Comparison of ENCODE assay signal across 8 cellular contexts in the genomic region with DNA sequence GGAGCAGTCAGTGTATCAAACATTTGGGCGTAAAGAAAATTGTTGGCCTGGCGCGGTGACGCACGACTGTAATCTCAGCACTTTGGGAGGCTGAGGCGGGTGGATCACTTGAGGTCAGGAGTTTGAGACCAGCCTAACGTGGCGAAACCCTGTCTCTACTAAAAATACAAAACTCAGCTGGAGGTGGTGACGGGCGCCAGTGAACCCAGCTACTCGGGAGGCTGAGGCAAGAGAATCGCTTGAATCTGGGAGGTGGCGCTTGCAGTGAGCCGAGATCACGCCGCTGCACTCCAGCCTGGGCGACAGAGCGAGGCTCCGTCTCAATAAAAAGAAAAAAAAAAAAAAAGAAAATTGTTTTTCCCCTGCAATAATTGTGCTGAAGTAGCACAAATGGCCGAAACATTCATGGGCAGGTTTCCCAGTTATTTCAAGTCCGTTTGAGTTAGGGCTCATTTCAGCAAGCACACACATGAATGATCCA. TPM values are rescaled to one million over a fixed set of nuclear protein-coding genes. Genes with fewer than 3 reads are reported as not detected.
A peak's percentile ranks its signal among the peaks of the same experiment; 100 is the strongest.
DNase-seq lines count a peak whose midpoint lies in the region; ATAC-seq, FAIRE-seq and TF ChIP-seq lines count a peak whose summit lies in the region.

No MANE protein-coding gene starts in this region.

- H3K4ac ChIP-seq in mesenchymal stem cell (ENCODE audit: low read depth in 1 of 2, low read length in 2 of 2), result no peak overlapping the region

- intact Hi-C loops in GM12878 (cut with micrococcal nuclease; ENCODE audit: unreplicated experiment), result no loop called here

- peaks cover 3% of the 10 kb centered on the region for H3K27me3 Mint-ChIP-seq in HFFc6 (ENCODE audit: insufficient read depth)

- TF ChIP-seq RAD21 in GM12878 (IDR thresholded peaks at IDR 0.05; ENCODE audit: insufficient read depth, low read depth, low read length), result no peak

- no peaks in the 10 kb centered on the region for H4K20me1 ChIP-seq in GM12878 (ENCODE audit: control insufficient read depth, insufficient read depth)

- H3K4me3 ChIP-seq in AG04450 (ENCODE audit: low read depth, low read length), result peak overlapping the region; percentile 73
- H3K4me3 ChIP-seq in GM12878, result peak overlapping the region; percentile 30; the same call in 1 of the 2 replicates
- peak overlapping the region in 1 of 2 experiments; percentile 87 for H3K4me3 ChIP-seq in mesenchymal stem cell (ENCODE audit: insufficient read depth in 1 of 2, low read depth in 1 of 2, low read length in 2 of 2)

- H3K4me1 ChIP-seq in GM12878 (ENCODE audit: control insufficient read depth, insufficient read depth, low read length) (peaks cover 12% of the 10 kb centered on the region), mesenchymal stem cell (ENCODE audit: control insufficient read depth, insufficient read depth, low read depth, low read length) (peaks cover 4% of the 10 kb centered on the region)

- peaks cover 18% of the 10 kb centered on the region for H3K4me1 Mint-ChIP-seq in HFFc6 (ENCODE audit: low read depth)

- POLR2A ChIA-PET in AG04450 (lab: Yijun Ruan, JAX), result no interaction called here
- POLR2A ChIA-PET in GM12878 (lab: Charles Lee), result interaction anchor here (0.7 to 1.2 kb wide), 3 partner anchors 17 to 21 kb away, joined by 3 to 4 read pairs (median 4); partner anchors contain the start of gene C16orf46

- no peak overlapping the region for H3K23ac ChIP-seq in mesenchymal stem cell (ENCODE audit: low read length in 2 of 2)

- H2BK5ac ChIP-seq in mesenchymal stem cell (ENCODE audit: low read depth, low read length, poor library complexity, severe bottlenecking), result no peak overlapping the region

- H3K9me3 Mint-ChIP-seq in HFFc6, result no peaks in the 10 kb centered on the region

- in situ Hi-C loops in GM12878 (cut with MboI), result no loop called here

- RAD21 ChIA-PET in GM12878 (lab: Charles Lee; ENCODE audit: unreplicated experiment), result interaction anchor here (1.6 kb wide), 1 partner anchor 18 kb away, joined by 4 read pairs; the partner anchor contains the start of gene C16orf46

- H4K8ac ChIP-seq in mesenchymal stem cell (ENCODE audit: low read length), result no peak overlapping the region

- WGBS in GM12878 (ENCODE audit: insufficient coverage, insufficient replicate concordance, low lambda C conversion rate, missing lambda C conversion rate), result 74% methylated on average over 18 of the region's 21 CpGs
- 71% methylated on average over 13 of the region's 21 CpGs for WGBS in mesenchymal stem cell

- H3K79me2 ChIP-seq in GM12878 (ENCODE audit: control insufficient read depth, insufficient read depth, low read length), result peaks cover 10% of the 10 kb centered on the region

- no peak overlapping the region for H3K14ac ChIP-seq in mesenchymal stem cell (ENCODE audit: low read length in 2 of 2)

- CTCF ChIA-PET in AG04450 (lab: Charles Lee) (interaction anchor here (0.6 to 1.4 kb wide), 3 partner anchors 47 to 110 kb away, joined by 5 to 9 read pairs (median 8); no protein-coding TSS in a partner anchor), GM12878 (lab: Yijun Ruan, JAX) (no interaction called here)

- SMC1A ChIA-PET in GM12878 (lab: Charles Lee; ENCODE audit: uncharacterized antibody, unreplicated experiment), result interaction anchor here (1.0 to 1.3 kb wide), 3 partner anchors 11 to 60 kb away, joined by 3 to 4 read pairs (median 4); partner anchors contain the start of gene C16orf46

- TF ChIP-seq POLR2A in GM12878 (IDR thresholded peaks at IDR 0.05; ENCODE audit: low read depth, low read length), result no peak

- no peak overlapping the region for H2BK120ac ChIP-seq in mesenchymal stem cell (ENCODE audit: low read depth, low read length)

- peaks cover 14% of the 10 kb centered on the region for H3K79me1 ChIP-seq in mesenchymal stem cell (replicated peaks; ENCODE audit: low read length, poor library complexity, severe bottlenecking)

- DNase-seq in AG04450 (ENCODE audit: low read depth, low spot score) (no peak), HFFc6 (no peak), GM12878 (ENCODE audit: low read depth, low spot score) (no peak), mesenchymal stem cell (peak; percentile 17), NCI-H748 (lab: John Stamatoyannopoulos, UW; ENCODE audit: unreplicated experiment) (no peak), HK-2 (ENCODE audit: unreplicated experiment) (no peak), activated gamma-delta T cell treated with Interleukin-2 at 50 U/mL for 16 hours (no peak)
- DNase-seq in stimulated activated CD4-positive, alpha-beta T cell treated with anti-CD3 and anti-CD28 coated beads, Interleukin-12 subunit alpha, Interleukin-12 subunit beta, amount 100 ng/mL, for 4 hours, result no peak

- no peak for ATAC-seq in GM12878

- no peak overlapping the region for H3K27ac ChIP-seq in AG04450 (ENCODE audit: low read depth, low read length)
- no peak overlapping the region for H3K27ac ChIP-seq in GM12878 (ENCODE audit: control insufficient read depth, insufficient read depth)
- no peak overlapping the region for H3K27ac ChIP-seq in mesenchymal stem cell (ENCODE audit: low read length, poor library complexity, severe bottlenecking)

- no peaks in the 10 kb centered on the region for H3K27me3 ChIP-seq in AG04450 (ENCODE audit: control insufficient read depth, insufficient read depth, low read length)
- no peaks in the 10 kb centered on the region for H3K27me3 ChIP-seq in GM12878 (replicated peaks in 1 of 2; ENCODE audit: control insufficient read depth in 2 of 2, insufficient read depth in 2 of 2, low read length in 1 of 2)
- no peaks in the 10 kb centered on the region for H3K27me3 ChIP-seq in mesenchymal stem cell (ENCODE audit: control insufficient read depth in 1 of 2, insufficient read depth in 1 of 2, low read length in 2 of 2)

- H4K91ac ChIP-seq in mesenchymal stem cell (ENCODE audit: low read length), result no peak overlapping the region

- H3K9me3 ChIP-seq in AG04450 (ENCODE audit: control insufficient read depth, insufficient read depth, low read length) (no peaks in the 10 kb centered on the region; the same call in 1 of the 2 replicates), GM12878 (replicated peaks; ENCODE audit: control insufficient read depth, insufficient read depth, low read length) (no peaks in the 10 kb centered on the region), mesenchymal stem cell (ENCODE audit: control insufficient read depth, low read length) (no peaks in the 10 kb centered on the region)

- peak overlapping the region; percentile 87 for H3K4me3 Mint-ChIP-seq in HFFc6

- H2AK5ac ChIP-seq in mesenchymal stem cell (ENCODE audit: low read length, severe bottlenecking), result no peak overlapping the region

- H3K4me2 ChIP-seq in GM12878 (ENCODE audit: control insufficient read depth, insufficient read depth), result peak overlapping the region; percentile 80
- H3K4me2 ChIP-seq in mesenchymal stem cell (ENCODE audit: low read length, poor library complexity, severe bottlenecking), result no peak overlapping the region

- no peak overlapping the region for H2AFZ ChIP-seq in GM12878 (ENCODE audit: control insufficient read depth, low read depth, low read length)
- H2AFZ ChIP-seq in mesenchymal stem cell (ENCODE audit: low read depth, low read length), result no peak overlapping the region

- TF ChIP-seq EP300 in GM12878 (IDR thresholded peaks at IDR 0.05; ENCODE audit: borderline replicate concordance in 1 of 2, control insufficient read depth in 1 of 2, low read depth in 2 of 2, low read length in 2 of 2), result no peak

- no TSS peak for BruUV-seq in GM12878 (replicated peaks; lab: Mats Ljungman, UMichigan)

- H3K9ac ChIP-seq in GM12878 (ENCODE audit: control insufficient read depth, insufficient read depth, low read length), result peak overlapping the region; percentile 40; the same call in 1 of the 2 replicates
- peak overlapping the region; percentile 89 for H3K9ac ChIP-seq in mesenchymal stem cell (ENCODE audit: low read length)

- no peak overlapping the region for H2BK15ac ChIP-seq in mesenchymal stem cell (ENCODE audit: low read depth, poor library complexity, severe bottlenecking)

- H3K36me3 ChIP-seq in GM12878 (ENCODE audit: control insufficient read depth in 2 of 2, insufficient read depth in 2 of 2, low read length in 1 of 2), result no peaks in the 10 kb centered on the region
- peaks cover 3 to 5% of the 10 kb centered on the region in 2 experiments for H3K36me3 ChIP-seq in mesenchymal stem cell (ENCODE audit: control insufficient read depth in 1 of 2, insufficient read depth in 2 of 2, low read depth in 1 of 2, low read length in 2 of 2)

- peak overlapping the region in 1 of 2 experiments; percentile 2 for H3K18ac ChIP-seq in mesenchymal stem cell (ENCODE audit: low read depth in 1 of 2, low read length in 2 of 2)

- 0 out of 2 replicates have a peak overlapping the region, but pooled peaks have one; percentile 58 for H3K27ac Mint-ChIP-seq in HFFc6

- H2BK12ac ChIP-seq in mesenchymal stem cell (ENCODE audit: low read length in 2 of 2), result no peak overlapping the region

- H3K36me3 Mint-ChIP-seq in HFFc6 (ENCODE audit: low read depth), result no peaks in the 10 kb centered on the region

- TF ChIP-seq CTCF in AG04450 (IDR thresholded peaks at IDR 0.05; ENCODE audit: low read depth, low read length) (no peak), HFFc6 (IDR thresholded peaks at IDR 0.05) (no peak), GM12878 (IDR thresholded peaks at IDR 0.05 in 2 of 3, conservative IDR thresholded peaks at IDR 0.05 in 1 of 3; ENCODE audit: control insufficient read depth in 2 of 3, extremely low read depth in 1 of 3, insufficient read depth in 1 of 3, low read depth in 3 of 3, low read length in 3 of 3) (no peak)

- no peak for FAIRE-seq in GM12878 (lab: Jason Lieb, UNC)

RNA-seq across cellular contexts. Expression of gene GCSH, which starts 1.4 kb away (rescaled TPM):
- 16.1 and 26.7 TPM in 2 replicates for polyA plus RNA-seq in AG04450 (2011; rRNA removed)
- polyA minus RNA-seq in AG04450 (2011; rRNA and poly(A)+ RNA removed), result 2.0 and 5.6 TPM in 2 replicates
- total RNA-seq in HFFc6 (2021; fragmentation: NEBNext Ultra II Directional; extraction: Animal tissue kit (Norgen Biotek cat#: 25700)), result 10 to 100 TPM; 23.6 to 36.1 (median 31.3) TPM
- 12.8 and 14.5 TPM in 2 replicates for total RNA-seq in GM12878 (2013; cell fraction: nucleolus; rRNA removed)
- total RNA-seq in GM12878 (2014; rRNA removed), result 23.9 and 27.0 TPM in 2 replicates
- 38.9 and 44.3 TPM in 2 replicates for total RNA-seq in GM12878 (2014; rRNA removed; fragmentation: Illumina TruSeq; extraction: Trizol)
- total RNA-seq in GM12878 (2021), result 27.1 and 30.9 TPM in 2 replicates
- polyA plus RNA-seq in GM12878 (2011; ENCODE audit: low read depth), result 6.1 TPM
- 27.3 and 55.1 TPM in 2 replicates for polyA plus RNA-seq in GM12878 (2011; rRNA removed)
- polyA plus RNA-seq in GM12878 (2011; cell fraction: cytosol; rRNA removed), result 8.5 and 11.5 TPM in 2 replicates
- polyA plus RNA-seq in GM12878 (2011; cell fraction: nucleus; rRNA removed), result 6.1 and 8.4 TPM in 2 replicates
- 18.9 and 20.5 TPM in 2 replicates for polyA plus RNA-seq in GM12878 (2012)
- polyA plus RNA-seq in GM12878 (2014; fragmentation: Illumina TruSeq; extraction: Trizol), result 47.6 and 60.6 TPM in 2 replicates
- polyA plus RNA-seq in GM12878 (2014; fragmentation: Nextera tagmentation; extraction: Ambion mirVana), result 10 to 100 TPM; 14.7 to 40.2 TPM
- 38.3 TPM in 2 replicates for polyA plus RNA-seq in GM12878 (2014; rRNA removed)
- 100 to 1,000 TPM in 1 of 2 experiments, 10 to 100 TPM in 1; 98.5 to 108 TPM for polyA plus RNA-seq in GM12878 (2016; fragmentation: Nextera tagmentation; extraction: Ambion mirVana)
- polyA minus RNA-seq in GM12878 (2011; rRNA and poly(A)+ RNA removed), result 1.8 and 3.9 TPM in 2 replicates
- polyA minus RNA-seq in GM12878 (2011; cell fraction: cytosol; rRNA and poly(A)+ RNA removed), result 4.7 and 8.6 TPM in 2 replicates
- polyA minus RNA-seq in GM12878 (2011; cell fraction: nucleus; rRNA and poly(A)+ RNA removed), result 2.4 and 4.4 TPM in 2 replicates
- 31.2 TPM for polyA plus RNA-seq in mesenchymal stem cell (2013, experiment 1 of 2)
- polyA plus RNA-seq in mesenchymal stem cell (2013, experiment 2 of 2), result 36.8 TPM

RNA-seq across cellular contexts. Expression of gene C16orf46, which starts 17.8 kb away (rescaled TPM):
- polyA plus RNA-seq in AG04450 (2011; rRNA removed), result 0.31 and 0.33 TPM in 2 replicates
- 0.43 TPM in 1 of 2 replicates, not detected in the other for polyA minus RNA-seq in AG04450 (2011; rRNA and poly(A)+ RNA removed)
- total RNA-seq in HFFc6 (2021; fragmentation: NEBNext Ultra II Directional; extraction: Animal tissue kit (Norgen Biotek cat#: 25700)), result 1 to 10 TPM in 1 of 6 experiments, under 1 TPM in 5; 0.23 to 1.2 (median 0.35) TPM
- 0.23 and 1.8 TPM in 2 replicates for total RNA-seq in GM12878 (2013; cell fraction: nucleolus; rRNA removed)
- total RNA-seq in GM12878 (2014; rRNA removed), result 0.05 TPM in 1 of 2 replicates, not detected in the other
- total RNA-seq in GM12878 (2014; rRNA removed; fragmentation: Illumina TruSeq; extraction: Trizol), result not detected in 2 replicates
- not detected in 2 replicates for total RNA-seq in GM12878 (2021)
- polyA plus RNA-seq in GM12878 (2011; ENCODE audit: low read depth), result not detected
- 0.22 and 0.23 TPM in 2 replicates for polyA plus RNA-seq in GM12878 (2011; rRNA removed)
- polyA plus RNA-seq in GM12878 (2011; cell fraction: cytosol; rRNA removed), result 0.42 and 0.69 TPM in 2 replicates
- polyA plus RNA-seq in GM12878 (2011; cell fraction: nucleus; rRNA removed), result 0.10 and 0.34 TPM in 2 replicates
- 0.18 and 0.31 TPM in 2 replicates for polyA plus RNA-seq in GM12878 (2012)
- 0.54 TPM in 1 of 2 replicates, not detected in the other for polyA plus RNA-seq in GM12878 (2014; fragmentation: Illumina TruSeq; extraction: Trizol)
- under 1 TPM in 1 of 2 experiments, not detected in 1; 0.04 TPM for polyA plus RNA-seq in GM12878 (2014; fragmentation: Nextera tagmentation; extraction: Ambion mirVana)
- polyA plus RNA-seq in GM12878 (2014; rRNA removed), result 0.05 TPM in 1 of 2 replicates, not detected in the other
- under 1 TPM; 0.06 to 0.46 TPM for polyA plus RNA-seq in GM12878 (2016; fragmentation: Nextera tagmentation; extraction: Ambion mirVana)
- polyA minus RNA-seq in GM12878 (2011; rRNA and poly(A)+ RNA removed), result not detected in 2 replicates
- not detected in 2 replicates for polyA minus RNA-seq in GM12878 (2011; cell fraction: cytosol; rRNA and poly(A)+ RNA removed)
- polyA minus RNA-seq in GM12878 (2011; cell fraction: nucleus; rRNA and poly(A)+ RNA removed), result 0.48 TPM in 1 of 2 replicates, not detected in the other
- polyA plus RNA-seq in mesenchymal stem cell (2013, experiment 1 of 2), result 0.79 TPM
- 1.1 TPM for polyA plus RNA-seq in mesenchymal stem cell (2013, experiment 2 of 2)

RNA-seq across cellular contexts. Expression of gene ATMIN, which starts 59.2 kb away (rescaled TPM):
- polyA plus RNA-seq in AG04450 (2011; rRNA removed) (38.1 and 48.1 TPM in 2 replicates), GM12878 (2011; rRNA removed) (25.8 and 26.4 TPM in 2 replicates), GM12878 (2014; fragmentation: Illumina TruSeq; extraction: Trizol) (25.9 and 34.2 TPM in 2 replicates), GM12878 (2014; fragmentation: Nextera tagmentation; extraction: Ambion mirVana) (1 to 10 TPM; 5.2 to 8.7 TPM), GM12878 (2014; rRNA removed) (14.3 and 14.7 TPM in 2 replicates), GM12878 (2016; fragmentation: Nextera tagmentation; extraction: Ambion mirVana) (1 to 10 TPM; 7.1 to 8.3 TPM)
- polyA minus RNA-seq in AG04450 (2011; rRNA and poly(A)+ RNA removed), result 26.1 and 36.1 TPM in 2 replicates
- total RNA-seq in HFFc6 (2021; fragmentation: NEBNext Ultra II Directional; extraction: Animal tissue kit (Norgen Biotek cat#: 25700)), result 10 to 100 TPM; 24.3 to 35.6 (median 29.7) TPM
- total RNA-seq in GM12878 (2013; cell fraction: nucleolus; rRNA removed), result 15.5 and 18.6 TPM in 2 replicates
- total RNA-seq in GM12878 (2014; rRNA removed) (23.5 and 24.6 TPM in 2 replicates), GM12878 (2014; rRNA removed; fragmentation: Illumina TruSeq; extraction: Trizol) (25.6 and 28.9 TPM in 2 replicates), GM12878 (2021) (17.8 and 21.9 TPM in 2 replicates)
- polyA plus RNA-seq in GM12878 (2011; ENCODE audit: low read depth), result 9.5 TPM
- 16.5 and 17.5 TPM in 2 replicates for polyA plus RNA-seq in GM12878 (2011; cell fraction: cytosol; rRNA removed)
- 7.8 TPM in 2 replicates for polyA plus RNA-seq in GM12878 (2011; cell fraction: nucleus; rRNA removed)
- polyA plus RNA-seq in GM12878 (2012), result 10.6 and 10.9 TPM in 2 replicates
- 26.2 and 29.7 TPM in 2 replicates for polyA minus RNA-seq in GM12878 (2011; rRNA and poly(A)+ RNA removed)
- 9.5 and 10.3 TPM in 2 replicates for polyA minus RNA-seq in GM12878 (2011; cell fraction: cytosol; rRNA and poly(A)+ RNA removed)
- 7.0 and 9.8 TPM in 2 replicates for polyA minus RNA-seq in GM12878 (2011; cell fraction: nucleus; rRNA and poly(A)+ RNA removed)
- 29.0 TPM for polyA plus RNA-seq in mesenchymal stem cell (2013, experiment 1 of 2)
- 29.6 TPM for polyA plus RNA-seq in mesenchymal stem cell (2013, experiment 2 of 2)
